Comparison of ENCODE assay signal across 8 cellular contexts in the genomic region with DNA sequence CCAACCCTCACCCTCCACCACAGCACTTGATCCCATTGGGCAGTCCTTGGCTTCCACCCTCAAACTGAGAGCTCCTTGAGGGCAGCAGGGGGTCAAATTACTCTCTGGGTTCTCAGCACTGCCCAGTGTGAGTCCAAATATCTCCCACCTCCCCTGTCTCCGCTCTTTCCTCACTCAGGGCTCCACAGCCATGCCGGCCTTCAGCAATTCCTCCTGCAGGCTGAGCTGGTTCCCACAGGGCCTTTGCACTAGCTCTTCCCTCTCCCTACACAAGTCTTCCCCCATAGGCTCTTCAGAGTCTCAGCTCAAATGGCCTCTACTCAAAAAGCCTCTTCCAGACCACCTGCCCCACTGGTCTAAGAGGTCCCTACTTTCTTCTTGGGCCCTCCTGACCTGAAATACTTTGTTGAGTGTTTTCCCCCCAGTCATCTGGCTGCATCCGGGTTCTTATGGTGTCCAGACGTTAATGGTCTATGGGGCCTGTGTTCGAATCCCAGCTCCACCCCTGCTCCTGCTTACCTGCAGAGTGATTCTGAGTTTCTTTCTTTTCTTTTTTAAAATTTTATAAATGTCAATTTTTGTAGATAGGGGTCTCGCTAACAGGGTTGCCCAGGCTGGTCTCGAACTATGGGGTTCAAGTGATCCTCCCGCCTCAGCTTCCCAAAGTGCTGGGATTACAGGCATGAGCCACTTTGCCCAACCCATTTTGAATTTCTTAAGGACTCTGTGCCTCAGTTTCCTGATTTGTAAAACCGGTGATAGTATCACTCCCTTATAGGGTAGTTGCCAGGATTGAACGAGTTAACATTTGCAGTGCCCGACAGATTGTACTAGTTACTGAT. TPM values are rescaled to one million over a fixed set of nuclear protein-coding genes. Genes with fewer than 3 reads are reported as not detected.
DNase-seq lines count a peak whose midpoint lies in the region; ATAC-seq and TF ChIP-seq lines count a peak whose summit lies in the region.

No MANE protein-coding gene starts in this region.

- peaks cover 0 to 3% of the 10 kb centered on the region in 2 experiments for H3K36me3 ChIP-seq in mesenchymal stem cell (ENCODE audit: control insufficient read depth in 1 of 2, insufficient read depth in 2 of 2, low read depth in 1 of 2, low read length in 2 of 2)
- H3K36me3 ChIP-seq in transverse colon, result no peaks in the 10 kb centered on the region

- H3K9me3 Mint-ChIP-seq in activated T-cell treated with anti-CD3 and anti-CD28 coated beads, Interleukin-2, amount 50 U/mL, for 72 hours, result no peaks in the 10 kb centered on the region
- peaks cover 0 to 8% (median 5%) of the 10 kb centered on the region in 5 experiments for H3K9me3 Mint-ChIP-seq in brain

- no peaks in the 10 kb centered on the region for H3K27me3 Mint-ChIP-seq in activated T-cell treated with anti-CD3 and anti-CD28 coated beads, Interleukin-2, amount 50 U/mL, for 72 hours (ENCODE audit: low read depth)
- peaks cover 71% of the 10 kb centered on the region for H3K27me3 Mint-ChIP-seq in brain

- H3K14ac ChIP-seq in mesenchymal stem cell (ENCODE audit: low read length in 2 of 2), result no peak overlapping the region

- peaks cover 49% of the 10 kb centered on the region for H3K4me1 Mint-ChIP-seq in activated T-cell treated with anti-CD3 and anti-CD28 coated beads, Interleukin-2, amount 50 U/mL, for 72 hours (ENCODE audit: low read depth)
- peaks cover 4% of the 10 kb centered on the region for H3K4me1 Mint-ChIP-seq in brain

- no peak overlapping the region for H2BK120ac ChIP-seq in mesenchymal stem cell (ENCODE audit: low read depth, low read length)

- no peak for DNase-seq in activated T-cell treated with anti-CD3 and anti-CD28 coated beads, Interleukin-2, amount 50 U/mL, for 72 hours
- DNase-seq in activated T-cell treated with anti-CD3 and anti-CD28 coated beads for 4 hours (no peak), mesenchymal stem cell (no peak), transverse colon (no peak), foreskin melanocyte (no peak), dedifferentiated amniotic fluid mesenchymal stem cell (ENCODE audit: extremely low spot score) (no peak)
- no peak for DNase-seq in stimulated activated CD4-positive, alpha-beta T cell treated with anti-CD3 and anti-CD28 coated beads, Interleukin-4, amount 100 ng/mL, for 24 hours

- intact Hi-C loops in transverse colon (cut with DNase I; ENCODE audit: low total_unique reads), result loop anchor here (10.0 kb wide), 1 partner anchor 52 kb away; no protein-coding TSS in a partner anchor

- WGBS in mesenchymal stem cell, result 72% methylated on average over 9 of the region's 11 CpGs
- WGBS in transverse colon (ENCODE audit: low coverage in 1 of 2), 2 donors, result 48 to 68% methylated on average over 5 to 11 of the region's 11 CpGs

- peak overlapping the region; percentile 36 for H2BK15ac ChIP-seq in mesenchymal stem cell (ENCODE audit: low read depth, poor library complexity, severe bottlenecking)

- no peak overlapping the region for H3K4ac ChIP-seq in mesenchymal stem cell (ENCODE audit: low read depth in 1 of 2, low read length in 2 of 2)

- no peaks in the 10 kb centered on the region for H3K79me1 ChIP-seq in mesenchymal stem cell (replicated peaks; ENCODE audit: low read length, poor library complexity, severe bottlenecking)

- H3K27ac Mint-ChIP-seq in activated T-cell treated with anti-CD3 and anti-CD28 coated beads, Interleukin-2, amount 50 U/mL, for 72 hours, result peak overlapping the region; percentile 93
- peak overlapping the region in 1 of 5 experiments; percentile 66 for H3K27ac Mint-ChIP-seq in brain

- no peak overlapping the region for H4K8ac ChIP-seq in mesenchymal stem cell (ENCODE audit: low read length)

- H3K9me3 ChIP-seq in mesenchymal stem cell (ENCODE audit: control insufficient read depth, low read length), result no peaks in the 10 kb centered on the region
- H3K9me3 ChIP-seq in transverse colon, result no peaks in the 10 kb centered on the region

- H3K9ac ChIP-seq in mesenchymal stem cell (ENCODE audit: low read length), result peak overlapping the region; percentile 95

- H2BK5ac ChIP-seq in mesenchymal stem cell (ENCODE audit: low read depth, low read length, poor library complexity, severe bottlenecking), result no peak overlapping the region

- H4K91ac ChIP-seq in mesenchymal stem cell (ENCODE audit: low read length), result no peak overlapping the region

- no peak overlapping the region for H2BK12ac ChIP-seq in mesenchymal stem cell (ENCODE audit: low read length in 2 of 2)

- H3K23ac ChIP-seq in mesenchymal stem cell (ENCODE audit: low read length in 2 of 2), result no peak overlapping the region

- peak overlapping the region; percentile 92 to 97 for H3K4me3 Mint-ChIP-seq in activated T-cell treated with anti-CD3 and anti-CD28 coated beads, Interleukin-2, amount 50 U/mL, for 72 hours
- H3K4me3 Mint-ChIP-seq in brain, result peak overlapping the region; percentile 24 to 92 (median 80)

- H3K4me1 ChIP-seq in mesenchymal stem cell (ENCODE audit: control insufficient read depth, insufficient read depth, low read depth, low read length), result peaks cover 22% of the 10 kb centered on the region
- peaks cover 19 to 45% (median 41%) of the 10 kb centered on the region in 4 donors for H3K4me1 ChIP-seq in transverse colon

- no peak for TF ChIP-seq CTCF in brain (conservative IDR thresholded peaks at IDR 0.05)
- no peak for TF ChIP-seq CTCF in transverse colon (IDR thresholded peaks at IDR 0.05)

- H3K27ac ChIP-seq in mesenchymal stem cell (ENCODE audit: low read length, poor library complexity, severe bottlenecking) (peak overlapping the region; percentile 36), transverse colon (peak overlapping the region; percentile 93 to 99 (median 99))

- H3K4me3 ChIP-seq in mesenchymal stem cell (ENCODE audit: insufficient read depth in 1 of 2, low read depth in 1 of 2, low read length in 2 of 2) (peak overlapping the region in 1 of 2 experiments; percentile 84), transverse colon (peak overlapping the region in 3 of 4 donors; percentile 84 to 94 (median 91))

- ATAC-seq in activated T-cell treated with anti-CD3 and anti-CD28 coated beads, Interleukin-2, amount 50 U/mL, for 72 hours (replicated peaks in 1 of 2), result no peak

- TF ChIP-seq EP300 in transverse colon (IDR thresholded peaks at IDR 0.05; ENCODE audit: low read depth), result no peak

- no peak for TF ChIP-seq POLR2A in transverse colon (IDR thresholded peaks at IDR 0.05)

- no peak overlapping the region for H2AFZ ChIP-seq in mesenchymal stem cell (ENCODE audit: low read depth, low read length)

- peaks cover 26 to 28% of the 10 kb centered on the region in 2 donors for H3K36me3 Mint-ChIP-seq in activated T-cell treated with anti-CD3 and anti-CD28 coated beads, Interleukin-2, amount 50 U/mL, for 72 hours (ENCODE audit: insufficient read depth in 2 of 2)
- H3K36me3 Mint-ChIP-seq in brain, result no peaks in the 10 kb centered on the region

- H3K18ac ChIP-seq in mesenchymal stem cell (ENCODE audit: low read depth in 1 of 2, low read length in 2 of 2), result peak overlapping the region in 1 of 2 experiments; percentile 98

- peak overlapping the region; percentile 26 for H3K4me2 ChIP-seq in mesenchymal stem cell (ENCODE audit: low read length, poor library complexity, severe bottlenecking)

- peak overlapping the region; percentile 60 for H2AK5ac ChIP-seq in mesenchymal stem cell (ENCODE audit: low read length, severe bottlenecking)

- H3K27me3 ChIP-seq in mesenchymal stem cell (ENCODE audit: control insufficient read depth in 1 of 2, insufficient read depth in 1 of 2, low read length in 2 of 2) (no peaks in the 10 kb centered on the region), transverse colon (no peaks in the 10 kb centered on the region)

- in situ Hi-C loops in transverse colon (cut with MboI; ENCODE audit: low pct_ligation_motif_present in 1 of 4, low pct_unique_long_range_greater_than_20kb in 1 of 4, low sequenced_read_pairs in 3 of 4), result loop anchor here in 1 of 4 donors (10.0 kb wide), 1 partner anchor 78 kb away; no protein-coding TSS in a partner anchor

RNA-seq across cellular contexts. Expression of gene IL4R, which starts 1.0 kb away (rescaled TPM):
- total RNA-seq in activated T-cell treated with anti-CD3 and anti-CD28 coated beads, Interleukin-2, amount 50 U/mL, for 72 hours, result 100 to 1,000 TPM; 313 to 348 TPM
- 5.0 TPM for polyA plus RNA-seq in brain (ENCODE audit: insufficient read depth, low read depth, low replicate concordance)
- 79.3 TPM for polyA plus RNA-seq in mesenchymal stem cell (2013, experiment 1 of 2)
- 85.4 TPM for polyA plus RNA-seq in mesenchymal stem cell (2013, experiment 2 of 2)
- 100 to 1,000 TPM; 106 to 235 (median 156) TPM for total RNA-seq in transverse colon

RNA-seq across cellular contexts. Expression of gene NSMCE1, which starts 44.2 kb away (rescaled TPM):
- total RNA-seq in activated T-cell treated with anti-CD3 and anti-CD28 coated beads, Interleukin-2, amount 50 U/mL, for 72 hours, result 100 to 1,000 TPM; 119 to 165 TPM
- polyA plus RNA-seq in brain (ENCODE audit: insufficient read depth, low read depth, low replicate concordance), result 140 TPM
- polyA plus RNA-seq in mesenchymal stem cell (2013, experiment 1 of 2), result 52.8 TPM
- 54.6 TPM for polyA plus RNA-seq in mesenchymal stem cell (2013, experiment 2 of 2)
- total RNA-seq in transverse colon, result 10 to 100 TPM in 3 of 4 donors, 1 to 10 TPM in 1; 6.2 to 90.8 (median 27.2) TPM
